Comparison of ENCODE assay signal across 1 cellular context in genomic region chr17:44775136-44775837, GRCh38.
TF ChIP-seq lines count a peak whose summit lies in the region.

No MANE protein-coding gene starts in this region.

TF ChIP-seq in H1, 55 proteins besides CTCF, POLR2A, EP300 and RAD21:
- TF ChIP-seq RFX5 (IDR thresholded peaks at IDR 0.05; ENCODE audit: borderline replicate concordance, low read depth, low read length), result no peak
- TF ChIP-seq ASH2L (IDR thresholded peaks at IDR 0.05; ENCODE audit: low read length), result peak; percentile 47
- TF ChIP-seq KDM4A (IDR thresholded peaks at IDR 0.05; ENCODE audit: low read depth, low read length, severe bottlenecking), result peak; percentile 85
- peak; percentile 66 for TF ChIP-seq TBP (IDR thresholded peaks at IDR 0.05; ENCODE audit: low read depth, low read length)
- TF ChIP-seq KDM1A (IDR thresholded peaks at IDR 0.05; ENCODE audit: borderline replicate concordance, low read length), result no peak
- TF ChIP-seq CBX5 (IDR thresholded peaks at IDR 0.05; ENCODE audit: low read depth, low read length), result no peak
- peak; percentile 95 for TF ChIP-seq MAX (IDR thresholded peaks at IDR 0.05)
- TF ChIP-seq EGR1 (IDR thresholded peaks at IDR 0.05; ENCODE audit: borderline replicate concordance, low read depth, low read length), result peak; percentile 67; the same call in 1 of the 2 replicates
- TF ChIP-seq YY1 (IDR thresholded peaks at IDR 0.05; ENCODE audit: low read depth, low read length), result peak; percentile 54; the same call in 1 of the 2 replicates
- TF ChIP-seq BCL11A (IDR thresholded peaks at IDR 0.05; ENCODE audit: low read depth in 2 of 2, low read length in 2 of 2), result no peak
- TF ChIP-seq CREB1 (IDR thresholded peaks at IDR 0.05), result peak; percentile 95
- TF ChIP-seq CHD1 (IDR thresholded peaks at IDR 0.05; ENCODE audit: low read depth, low read length), result no peak
- no peak for TF ChIP-seq BACH1 (IDR thresholded peaks at IDR 0.05; ENCODE audit: low read length)
- no peak for TF ChIP-seq CHD2 (IDR thresholded peaks at IDR 0.05; ENCODE audit: low read length)
- TF ChIP-seq PHF8 (conservative IDR thresholded peaks at IDR 0.05; ENCODE audit: low read depth, low read length), result peak; percentile 28; the same call in 1 of the 2 replicates
- TF ChIP-seq E2F6 (IDR thresholded peaks at IDR 0.05), result peak; percentile 80
- peak; percentile 86 for TF ChIP-seq TAF1 (IDR thresholded peaks at IDR 0.05; ENCODE audit: low read depth, low read length)
- no peak for TF ChIP-seq RNF2 (IDR thresholded peaks at IDR 0.05; ENCODE audit: borderline replicate concordance, low read depth, low read length, missing control alignments, poor library complexity, severe bottlenecking)
- TF ChIP-seq SP1 (IDR thresholded peaks at IDR 0.05; ENCODE audit: low read depth, low read length), result peak; percentile 51; the same call in 1 of the 2 replicates
- TF ChIP-seq SRF (IDR thresholded peaks at IDR 0.05; ENCODE audit: low read depth, low read length), result peak; percentile 27; the same call in 1 of the 2 replicates
- TF ChIP-seq ZNF274 (IDR thresholded peaks at IDR 0.05; ENCODE audit: borderline replicate concordance, extremely low read depth, low read length), result no peak
- TF ChIP-seq TAF7 (optimal IDR thresholded peaks at IDR 0.05; ENCODE audit: borderline replicate concordance, low read depth, low read length), result peak; percentile 31
- TF ChIP-seq EZH2 (IDR thresholded peaks at IDR 0.05; ENCODE audit: low read depth, low read length, severe bottlenecking), result no peak
- TF ChIP-seq TCF12 (IDR thresholded peaks at IDR 0.05; ENCODE audit: low read depth, low read length), result no peak
- no peak for TF ChIP-seq NANOG (IDR thresholded peaks at IDR 0.05; ENCODE audit: insufficient read depth, low read depth, low read length, poor library complexity, severe bottlenecking)
- TF ChIP-seq POLR2AphosphoS5 (IDR thresholded peaks at IDR 0.05; ENCODE audit: low read depth, low read length), result peak; percentile 82
- no peak for TF ChIP-seq SUZ12 (IDR thresholded peaks at IDR 0.05; ENCODE audit: low read length)
- no peak for TF ChIP-seq FOSL1 (IDR thresholded peaks at IDR 0.05; ENCODE audit: insufficient read depth, low read depth, low read length)
